8 cellular contexts compared by ENCODE assay signal in genomic region chr20:35991142-35991771, GRCh38. TPM values are rescaled to one million over a fixed set of nuclear protein-coding genes. Genes with fewer than 3 reads are reported as not detected.
A peak's percentile ranks its signal among the peaks of the same experiment; 100 is the strongest.
DNase-seq lines count a peak whose midpoint lies in the region; ATAC-seq, FAIRE-seq and TF ChIP-seq lines count a peak whose summit lies in the region.

No MANE protein-coding gene starts in this region.

- WGBS in aorta, 2 donors, result 21 to 22% methylated on average over 3 of the region's 3 CpGs

- H3K4me3 Mint-ChIP-seq in glutamatergic neuron (ENCODE audit: unreplicated experiment), result no peak overlapping the region

- H3K27me3 ChIP-seq in aorta (ENCODE audit: control insufficient read depth in 1 of 2, insufficient read depth in 2 of 2, low read length in 1 of 2), result no peaks in the 10 kb centered on the region

- no peak overlapping the region for H3K27ac ChIP-seq in aorta (ENCODE audit: low read depth in 1 of 2, low read length in 2 of 2)

- no peak for ATAC-seq in aorta (ENCODE audit: low FRiP score)

- intact Hi-C loops in aorta (cut with DNase I), result loop anchor here in 1 of 2 donors (5.0 to 10.0 kb wide), 2 partner anchors 74 to 211 kb away; no protein-coding TSS in a partner anchor

- H3K4me1 Mint-ChIP-seq in glutamatergic neuron (ENCODE audit: low read depth, unreplicated experiment), result peaks cover 9% of the 10 kb centered on the region

- peak; percentile 70 for TF ChIP-seq CTCF in AG10803 (conservative IDR thresholded peaks at IDR 0.05; ENCODE audit: low read length)
- TF ChIP-seq CTCF in HFF-Myc (IDR thresholded peaks at IDR 0.05; ENCODE audit: low read depth, low read length, missing control alignments), result peak; percentile 47
- peak; percentile 55 for TF ChIP-seq CTCF in glutamatergic neuron (IDR thresholded peaks at IDR 0.05; ENCODE audit: partially characterized antibody, unreplicated experiment)

- H3K9me3 Mint-ChIP-seq in glutamatergic neuron (ENCODE audit: unreplicated experiment), result no peaks in the 10 kb centered on the region

- no peak overlapping the region for H3K27ac Mint-ChIP-seq in glutamatergic neuron (ENCODE audit: unreplicated experiment)

- H3K27me3 Mint-ChIP-seq in glutamatergic neuron (ENCODE audit: unreplicated experiment), result peaks cover 7% of the 10 kb centered on the region

- FAIRE-seq in TTC549 (lab: Jason Lieb, UNC) (peak; percentile 31), urothelium cell line (lab: Jason Lieb, UNC) (no peak)

- no peaks in the 10 kb centered on the region for H3K36me3 Mint-ChIP-seq in glutamatergic neuron (ENCODE audit: unreplicated experiment)

- no peaks in the 10 kb centered on the region for H3K4me1 ChIP-seq in aorta (ENCODE audit: control insufficient read depth in 1 of 2, insufficient read depth in 2 of 2, low read length in 2 of 2)

- no peaks in the 10 kb centered on the region for H3K9me3 ChIP-seq in aorta (ENCODE audit: control insufficient read depth, low read length)

- DNase-seq in AG10803 (ENCODE audit: low read depth) (peak; percentile 21), HFF-Myc (ENCODE audit: extremely low read depth, low read depth) (no peak), glutamatergic neuron (peak; percentile 42), urothelium cell line (ENCODE audit: low spot score) (peak; percentile 66), NCI-H2196 (lab: John Stamatoyannopoulos, UW; ENCODE audit: unreplicated experiment) (no peak), DMS79 treated with DMSO at 0.1 percent for 48 hours (lab: John Stamatoyannopoulos, UW) (no peak), aorta (no peak)

- no peaks in the 10 kb centered on the region for H3K36me3 ChIP-seq in aorta (ENCODE audit: control insufficient read depth in 1 of 2, insufficient read depth in 2 of 2, low read length in 1 of 2)

- H3K4me3 ChIP-seq in AG10803 (ENCODE audit: low read length) (no peak overlapping the region), HFF-Myc (replicated peaks; ENCODE audit: low read depth, low read length) (no peak overlapping the region), aorta (ENCODE audit: low read length in 2 of 2) (no peak overlapping the region)

RNA-seq across cellular contexts. Expression of gene CNBD2, which starts 22.9 kb away (rescaled TPM):
- total RNA-seq in glutamatergic neuron (ENCODE audit: unreplicated experiment), result 4.7 TPM
- total RNA-seq in aorta, result 1 to 10 TPM; 2.0 to 2.5 TPM
- polyA plus RNA-seq in aorta, result 10 to 100 TPM in 1 of 2 donors, 1 to 10 TPM in 1; 6.8 to 11.2 TPM

RNA-seq across cellular contexts. Expression of gene SCAND1, which starts 37.0 kb away (rescaled TPM):
- total RNA-seq in glutamatergic neuron (ENCODE audit: unreplicated experiment) (97.8 TPM), aorta (10 to 100 TPM; 47.7 to 48.4 TPM)
- polyA plus RNA-seq in aorta, result 100 to 1,000 TPM in 1 of 2 donors, 10 to 100 TPM in 1; 55.3 to 117 TPM

Comparison
In these comparisons a context has a peak if more than half of its experiments do, and no peak if none do; other contexts are left out.
1. DNase-seq: peak in AG10803 (single experiment), glutamatergic neuron (single experiment) and urothelium cell line (single experiment); none in HFF-Myc (single experiment), NCI-H2196 (single experiment), DMS79 treated with DMSO at 0.1 percent for 48 hours (single experiment) and aorta (0 of 2).
2. Peak in every context shown above with its lines, with median percentiles within 50 percentile points of each other: CTCF ChIP-seq.